Comparison of ENCODE assay signal across 11 cellular contexts in the genomic region with DNA sequence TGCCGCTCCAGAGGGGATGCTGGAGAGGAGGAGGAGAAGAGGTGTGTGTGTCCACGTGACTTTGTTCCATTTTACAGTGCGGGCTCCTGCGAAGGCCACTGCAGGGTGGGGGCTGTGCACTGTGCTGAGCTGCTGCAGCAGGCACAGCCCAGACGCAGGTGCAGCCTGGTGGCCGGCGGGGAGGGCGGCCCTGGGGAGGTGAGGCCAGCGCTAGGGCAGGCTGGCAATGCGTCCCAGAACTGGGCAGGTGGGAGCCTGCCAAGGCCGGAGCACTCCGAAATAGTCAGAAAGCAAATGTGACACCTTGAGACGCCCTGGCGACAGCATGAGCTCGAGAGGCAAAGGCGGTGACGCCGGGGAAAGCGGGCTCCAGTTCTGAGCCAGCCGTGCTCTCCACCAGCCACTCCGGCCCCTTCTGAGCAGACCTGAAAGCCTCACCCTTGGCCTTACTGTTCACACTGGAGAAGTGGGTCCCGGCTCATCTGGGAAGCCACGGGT. TPM values are rescaled to one million over a fixed set of nuclear protein-coding genes. Genes with fewer than 3 reads are reported as not detected.
DNase-seq lines count a peak whose midpoint lies in the region; ATAC-seq and TF ChIP-seq lines count a peak whose summit lies in the region.
"Had no signal": no experiment of that assay in that cellular context is flagged by ENCODE, and none has a peak within 500 bp of the region (broad histone marks: within the 10 kb centered on the region; RNA-seq: fewer than 3 reads in every experiment).

No MANE protein-coding gene starts in this region.

- no peaks in the 10 kb centered on the region for H3K79me2 ChIP-seq in smooth muscle cell (ENCODE audit: low read depth)

- no peak overlapping the region for H3K27ac ChIP-seq in smooth muscle cell (ENCODE audit: low read depth)

- H3K9me3 ChIP-seq in iPS-15b (ENCODE audit: control insufficient read depth, insufficient read depth, low read length) (no peaks in the 10 kb centered on the region), smooth muscle cell (replicated peaks; ENCODE audit: low read depth) (no peaks in the 10 kb centered on the region)

- peak overlapping the region; percentile 31 for H3K4me2 ChIP-seq in smooth muscle cell

- no peak for ATAC-seq in HG02870 (IDR thresholded peaks at IDR 0.05; ENCODE audit: unreplicated experiment)

- peaks cover 30% of the 10 kb centered on the region for H3K27me3 ChIP-seq in iPS-15b (ENCODE audit: control insufficient read depth, insufficient read depth, low read length)
- peaks cover 23% of the 10 kb centered on the region for H3K27me3 ChIP-seq in smooth muscle cell (ENCODE audit: low read depth)

- H3K36me3 ChIP-seq in iPS-15b (ENCODE audit: control insufficient read depth, insufficient read depth, low read length), result no peaks in the 10 kb centered on the region
- no peaks in the 10 kb centered on the region for H3K36me3 ChIP-seq in smooth muscle cell (ENCODE audit: low read depth)

- no peak overlapping the region for H2AFZ ChIP-seq in smooth muscle cell (ENCODE audit: low read depth)

- H3K9ac ChIP-seq in iPS-15b (ENCODE audit: low read depth, low read length) (no peak overlapping the region), smooth muscle cell (ENCODE audit: low read depth) (no peak overlapping the region)

- 22% methylated on average over 20 of the region's 23 CpGs for WGBS in smooth muscle cell (ENCODE audit: low lambda C conversion rate)

- H3K4me3 ChIP-seq in iPS-15b (ENCODE audit: low read depth, low read length) (peak overlapping the region; percentile 23), smooth muscle cell (no peak overlapping the region)

- H3F3A ChIP-seq in smooth muscle cell (ENCODE audit: low read depth), result no peaks in the 10 kb centered on the region

- H3K4me1 ChIP-seq in iPS-15b (ENCODE audit: control insufficient read depth, insufficient read depth, low read length), result peaks cover 17% of the 10 kb centered on the region
- peaks cover 26% of the 10 kb centered on the region for H3K4me1 ChIP-seq in smooth muscle cell (ENCODE audit: low read depth)

- peak; percentile 24 for DNase-seq in GM19240 (ENCODE audit: insufficient read length, low spot score)
- DNase-seq in NCI-H2107 treated with DMSO at 0.1 percent for 48 hours (lab: John Stamatoyannopoulos, UW; ENCODE audit: unreplicated experiment), result peak; percentile 35
- DNase-seq in smooth muscle cell (lab: John Stamatoyannopoulos, UW; ENCODE audit: unreplicated experiment), result no peak
- no peak for DNase-seq in OCI-M2 (lab: John Stamatoyannopoulos, UW; ENCODE audit: unreplicated experiment)
- no peak for DNase-seq in GOT3 (lab: John Stamatoyannopoulos, UW)
- DNase-seq: activated T-cell treated with anti-CD3 and anti-CD28 coated beads, Interleukin-2, amount 50 U/mL, for 1 hour had no signal

- no peak for TF ChIP-seq CTCF in smooth muscle cell (IDR thresholded peaks at IDR 0.05; ENCODE audit: borderline replicate concordance, insufficient read depth, poor library complexity, severe bottlenecking)

- no peaks in the 10 kb centered on the region for H4K20me1 ChIP-seq in smooth muscle cell (ENCODE audit: low read depth)

RNA-seq across cellular contexts. Expression of gene CIBAR2, which starts 29.7 kb away (rescaled TPM):
- total RNA-seq in smooth muscle cell, result not detected in 2 replicates
- polyA plus RNA-seq in smooth muscle cell, result not detected in 2 replicates
- total RNA-seq: Daoy, osteocyte had no signal
- polyA plus RNA-seq: esophagus had no signal

RNA-seq across cellular contexts. Expression of gene KIAA0513, which starts 55.0 kb away (rescaled TPM):
- 3.3 and 11.2 TPM in 2 replicates for total RNA-seq in smooth muscle cell
- polyA plus RNA-seq in smooth muscle cell, result 3.2 and 5.3 TPM in 2 replicates

Comparison
In these comparisons a context has a peak if more than half of its experiments do, and no peak if none do; other contexts are left out.
1. DNase-seq: peak in GM19240 (single experiment) and NCI-H2107 treated with DMSO at 0.1 percent for 48 hours (single experiment); none in smooth muscle cell (single experiment), OCI-M2 (single experiment) and GOT3 (single experiment).